6 cellular contexts compared by ENCODE assay signal in genomic region chr1:113648478-113648877, GRCh38.
"Had no signal": no experiment of that assay in that cellular context is flagged by ENCODE, and none has a peak within 500 bp of the region (broad histone marks: within the 10 kb centered on the region; RNA-seq: fewer than 3 reads in every experiment).

No MANE protein-coding gene starts in this region.

- H3K4me2 ChIP-seq: KMS-11 had no signal

- DNase-seq: IMR-90, KBM-7, KG1 had no signal

- H3K27ac ChIP-seq: HL-60, KMS-11 had no signal

- FAIRE-seq: HTR-8/SVneo had no signal

- H3K9ac ChIP-seq: KMS-11 had no signal
